26 cellular contexts compared by ENCODE assay signal in genomic region chrX:138648570-138648969, GRCh38.
"Had no signal": no experiment of that assay in that cellular context is flagged by ENCODE, and none has a peak within 500 bp of the region (broad histone marks: within the 10 kb centered on the region; RNA-seq: fewer than 3 reads in every experiment).

No MANE protein-coding gene starts in this region.

- ATAC-seq: esophagus mucosa; gastroesophageal sphincter; left lobe of liver; naive thymus-derived CD4-positive, alpha-beta T cell; sciatic nerve; stimulated activated naive B cell treated with anti-CD40 and anti-IgM and Interleukin-4, amounts not matched to agents 10 μg/mL and 1 μg/mL and 100 μg/mL, for 72 hours; stimulated activated naive CD8-positive, alpha-beta T cell treated with anti-CD3 and anti-CD28 coated beads, Interleukin-15, amount 100 ng/mL, for 72 hours; upper lobe of right lung had no signal

- H3K27ac Mint-ChIP-seq: naive thymus-derived CD4-positive, alpha-beta T cell; nephron progenitor cell; stimulated activated naive B cell treated with anti-CD40 and anti-IgM and Interleukin-4, amounts not matched to agents 10 μg/mL and 1 μg/mL and 100 μg/mL, for 72 hours; stimulated activated naive CD8-positive, alpha-beta T cell treated with anti-CD3 and anti-CD28 coated beads, Interleukin-15, amount 100 ng/mL, for 72 hours had no signal

- DNase-seq: cortex of kidney; dorsolateral prefrontal cortex; effector CD8-positive, alpha-beta T cell; glutamatergic neuron; islet precursor cell; mammary epithelial cell; naive thymus-derived CD4-positive, alpha-beta T cell; nephron progenitor cell; retina; spleen; stimulated activated CD4-positive, alpha-beta T cell treated with anti-CD3 and anti-CD28 coated beads, Interleukin-15, amount 100 ng/mL, for 24 hours; stimulated activated CD4-positive, alpha-beta T cell treated with anti-CD3 and anti-CD28 coated beads, Interleukin-1b, Interleukin-23, amount 100 ng/mL, for 48 hours; stimulated activated CD4-positive, alpha-beta T cell treated with anti-CD3 and anti-CD28 coated beads, Interleukin-4, amount 100 ng/mL, for 24 hours; stimulated activated naive B cell treated with anti-CD40 and anti-IgM and Interleukin-4, amounts not matched to agents 10 μg/mL and 1 μg/mL and 100 μg/mL, for 72 hours; stimulated activated naive CD8-positive, alpha-beta T cell treated with anti-CD3 and anti-CD28 coated beads, Interleukin-15, amount 100 ng/mL, for 72 hours; testis; upper lobe of right lung had no signal

- H3K27ac ChIP-seq: dorsolateral prefrontal cortex, gastroesophageal sphincter, parathyroid adenoma, prostate gland, spleen, testis, tibial nerve, upper lobe of right lung, vagina had no signal

- H3K9me3 ChIP-seq: gastroesophageal sphincter, prostate gland, spleen, testis, tibial nerve, upper lobe of right lung, vagina had no signal

- H3K36me3 ChIP-seq: gastroesophageal sphincter, prostate gland, spleen, tibial nerve, upper lobe of right lung, vagina had no signal

- H3K4me1 Mint-ChIP-seq: naive thymus-derived CD4-positive, alpha-beta T cell; stimulated activated naive B cell treated with anti-CD40 and anti-IgM and Interleukin-4, amounts not matched to agents 10 μg/mL and 1 μg/mL and 100 μg/mL, for 72 hours; stimulated activated naive CD8-positive, alpha-beta T cell treated with anti-CD3 and anti-CD28 coated beads, Interleukin-15, amount 100 ng/mL, for 72 hours had no signal

- H3K4me3 Mint-ChIP-seq: naive thymus-derived CD4-positive, alpha-beta T cell; nephron progenitor cell; stimulated activated naive B cell treated with anti-CD40 and anti-IgM and Interleukin-4, amounts not matched to agents 10 μg/mL and 1 μg/mL and 100 μg/mL, for 72 hours; stimulated activated naive CD8-positive, alpha-beta T cell treated with anti-CD3 and anti-CD28 coated beads, Interleukin-15, amount 100 ng/mL, for 72 hours had no signal

- H3K4me3 ChIP-seq: dorsolateral prefrontal cortex, gastroesophageal sphincter, prostate gland, spleen, testis, tibial nerve, upper lobe of right lung, vagina had no signal

- H3K9ac ChIP-seq: parathyroid adenoma had no signal

- H2AFZ ChIP-seq: parathyroid adenoma had no signal

- FAIRE-seq: endometrium had no signal

- H3K27me3 Mint-ChIP-seq: naive thymus-derived CD4-positive, alpha-beta T cell; stimulated activated naive B cell treated with anti-CD40 and anti-IgM and Interleukin-4, amounts not matched to agents 10 μg/mL and 1 μg/mL and 100 μg/mL, for 72 hours; stimulated activated naive CD8-positive, alpha-beta T cell treated with anti-CD3 and anti-CD28 coated beads, Interleukin-15, amount 100 ng/mL, for 72 hours had no signal

- H3K4me1 ChIP-seq: gastroesophageal sphincter, parathyroid adenoma, prostate gland, spleen, testis, tibial nerve, upper lobe of right lung, vagina had no signal

- H3K9me3 Mint-ChIP-seq: naive thymus-derived CD4-positive, alpha-beta T cell; nephron progenitor cell; stimulated activated naive B cell treated with anti-CD40 and anti-IgM and Interleukin-4, amounts not matched to agents 10 μg/mL and 1 μg/mL and 100 μg/mL, for 72 hours; stimulated activated naive CD8-positive, alpha-beta T cell treated with anti-CD3 and anti-CD28 coated beads, Interleukin-15, amount 100 ng/mL, for 72 hours had no signal

- H3K79me2 ChIP-seq: parathyroid adenoma had no signal

- H3K36me3 Mint-ChIP-seq: naive thymus-derived CD4-positive, alpha-beta T cell; stimulated activated naive B cell treated with anti-CD40 and anti-IgM and Interleukin-4, amounts not matched to agents 10 μg/mL and 1 μg/mL and 100 μg/mL, for 72 hours had no signal

- H3K27me3 ChIP-seq: gastroesophageal sphincter, spleen, testis, tibial nerve, upper lobe of right lung, vagina had no signal
